In genomic region chr6:142945071-142945445, GRCh38 we compare ENCODE assay signal across 8 cellular contexts.
A peak's percentile ranks its signal among the peaks of the same experiment; 100 is the strongest.
DNase-seq lines count a peak whose midpoint lies in the region; ATAC-seq lines count a peak whose summit lies in the region.

Gene HIVEP2, minus strand, starts transcription at chr6:142945176. Its CDS starts 170,438 bp downstream, at chr6:142774738.

- peak within 1 kb of the TSS; percentile 76 for H3K4me3 ChIP-seq in NT2/D1 (ENCODE audit: insufficient read length, low read depth)
- peak within 1 kb of the TSS; percentile 92 to 94 for H3K4me3 ChIP-seq in mucosa of rectum (ENCODE audit: low read length in 2 of 2)

- H3K9ac ChIP-seq in NT2/D1 (ENCODE audit: insufficient read length, low read depth) (peak within 1 kb of the TSS; percentile 83), mucosa of rectum (ENCODE audit: low read depth in 1 of 2, low read length in 2 of 2) (peak within 1 kb of the TSS; percentile 96)

- peak; percentile 22 for ATAC-seq in HG03064 (IDR thresholded peaks at IDR 0.05; ENCODE audit: low read depth, unreplicated experiment)

- H3K4me1 ChIP-seq in NT2/D1 (ENCODE audit: insufficient read depth, insufficient read length) (no peaks in the 10 kb centered on the region), mucosa of rectum (ENCODE audit: control insufficient read depth in 2 of 2, insufficient read depth in 2 of 2, low read length in 2 of 2) (peaks cover 12 to 16% of the 10 kb centered on the region in 2 donors)

- H3K36me3 ChIP-seq in NT2/D1 (ENCODE audit: insufficient read depth, insufficient read length, low read length) (no peaks in the 10 kb centered on the region), mucosa of rectum (ENCODE audit: control insufficient read depth in 2 of 2, insufficient read depth in 2 of 2, low read length in 2 of 2) (no peaks in the 10 kb centered on the region)

- DNase-seq in NCI-H1105 (lab: John Stamatoyannopoulos, UW) (peak; percentile 41), NCI-H1105 treated with DMSO at 0.1 percent for 48 hours (lab: John Stamatoyannopoulos, UW) (no peak), NT2/D1 (ENCODE audit: low read depth, low spot score) (no peak), activated T-cell treated with anti-CD3 and anti-CD28 coated beads for 24 hours (ENCODE audit: low read depth) (peak; percentile 84), epithelial cell of prostate (ENCODE audit: low read depth, low spot score) (peak; percentile 65)
- peak; percentile 63 to 74 for DNase-seq in stimulated activated CD8-positive, alpha-beta memory T cell treated with anti-CD3 and anti-CD28 coated beads, Interleukin-7, amount 100 ng/mL, for 1 hour (ENCODE audit: low read depth in 2 of 2)

- H3K27me3 ChIP-seq in NT2/D1 (ENCODE audit: insufficient read depth, insufficient read length) (peaks cover 28% of the 10 kb centered on the region), mucosa of rectum (ENCODE audit: control insufficient read depth in 2 of 2, insufficient read depth in 2 of 2, low read length in 2 of 2) (no peaks in the 10 kb centered on the region)

- H3K9me3 ChIP-seq in NT2/D1 (ENCODE audit: insufficient read depth, low read length) (no peaks in the 10 kb centered on the region), mucosa of rectum (ENCODE audit: control insufficient read depth in 2 of 2, low read length in 2 of 2) (no peaks in the 10 kb centered on the region)

- H3K27ac ChIP-seq in epithelial cell of prostate (peak within 1 kb of the TSS; percentile 97), mucosa of rectum (ENCODE audit: low read depth in 2 of 2, low read length in 2 of 2) (peak within 1 kb of the TSS; percentile 96 to 99)

Comparison
In these comparisons a context has a peak if more than half of its experiments do, and no peak if none do; other contexts are left out.
1. DNase-seq: peak in NCI-H1105 (single experiment), activated T-cell treated with anti-CD3 and anti-CD28 coated beads for 24 hours (single experiment), epithelial cell of prostate (single experiment) and stimulated activated CD8-positive, alpha-beta memory T cell treated with anti-CD3 and anti-CD28 coated beads, Interleukin-7, amount 100 ng/mL, for 1 hour (2 of 2); none in NCI-H1105 treated with DMSO at 0.1 percent for 48 hours (single experiment) and NT2/D1 (single experiment).